1 cellular context compared by ENCODE assay signal in the genomic region with DNA sequence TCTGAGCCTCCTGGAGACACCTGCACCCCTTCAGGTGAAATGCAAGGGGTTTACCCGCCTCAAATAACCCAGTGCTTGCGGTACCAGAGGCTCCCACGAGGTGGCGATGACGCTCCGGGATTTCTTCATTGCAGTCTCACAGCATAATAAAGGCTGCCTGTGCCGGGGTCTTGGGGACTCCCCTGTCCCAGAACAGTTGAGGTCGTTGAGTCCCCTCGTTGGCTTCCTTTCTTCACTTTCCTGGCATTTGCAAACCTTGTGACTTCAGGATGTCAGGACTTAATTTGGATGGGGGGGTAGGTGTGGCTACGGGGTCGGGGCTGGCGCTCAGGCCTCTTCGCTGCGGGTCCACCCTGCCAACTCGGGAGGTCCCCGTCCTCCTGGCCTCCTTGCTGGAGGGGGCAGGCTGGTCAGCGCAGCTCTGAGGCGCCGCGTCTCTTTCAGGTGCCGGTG.
TF ChIP-seq lines count a peak whose summit lies in the region.

No MANE protein-coding gene starts in this region.

TF ChIP-seq in SK-N-SH, 30 proteins besides CTCF, POLR2A, EP300 and RAD21 (continued from another document):
- TF ChIP-seq, protein P1, sequence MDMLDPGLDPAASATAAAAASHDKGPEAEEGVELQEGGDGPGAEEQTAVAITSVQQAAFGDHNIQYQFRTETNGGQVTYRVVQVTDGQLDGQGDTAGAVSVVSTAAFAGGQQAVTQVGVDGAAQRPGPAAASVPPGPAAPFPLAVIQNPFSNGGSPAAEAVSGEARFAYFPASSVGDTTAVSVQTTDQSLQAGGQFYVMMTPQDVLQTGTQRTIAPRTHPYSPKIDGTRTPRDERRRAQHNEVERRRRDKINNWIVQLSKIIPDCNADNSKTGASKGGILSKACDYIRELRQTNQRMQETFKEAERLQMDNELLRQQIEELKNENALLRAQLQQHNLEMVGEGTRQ (IDR thresholded peaks at IDR 0.05; ENCODE audit: borderline replicate concordance, low read depth, low read length): no peak
- no peak for TF ChIP-seq TEAD4 (IDR thresholded peaks at IDR 0.05; ENCODE audit: borderline replicate concordance, insufficient read depth)
- TF ChIP-seq, protein P2, sequence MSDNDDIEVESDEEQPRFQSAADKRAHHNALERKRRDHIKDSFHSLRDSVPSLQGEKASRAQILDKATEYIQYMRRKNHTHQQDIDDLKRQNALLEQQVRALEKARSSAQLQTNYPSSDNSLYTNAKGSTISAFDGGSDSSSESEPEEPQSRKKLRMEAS (IDR thresholded peaks at IDR 0.05; ENCODE audit: low read depth): no peak
- TF ChIP-seq TAF1 (IDR thresholded peaks at IDR 0.05; ENCODE audit: borderline replicate concordance, low read depth, low read length): no peak
- no peak for TF ChIP-seq GATA2 (CRISPR knock-in tag; IDR thresholded peaks at IDR 0.05)
- no peak for TF ChIP-seq TCF12 (IDR thresholded peaks at IDR 0.05)
- peak; percentile 88 for TF ChIP-seq SMC3 (IDR thresholded peaks at IDR 0.05; ENCODE audit: low read depth, low read length)
- no peak for TF ChIP-seq REST (IDR thresholded peaks at IDR 0.05; ENCODE audit: low read depth, low read length)
TF ChIP-seq in SK-N-SH: peak in this region for 1.
